2 cellular contexts compared by ENCODE assay signal in genomic region chr18:57443247-57443646, GRCh38.
A peak's percentile ranks its signal among the peaks of the same experiment; 100 is the strongest.
TF ChIP-seq lines count a peak whose summit lies in the region.

No MANE protein-coding gene starts in this region.

TF ChIP-seq in IMR-90, 13 proteins besides CTCF, POLR2A, EP300 and RAD21:
- TF ChIP-seq, protein P1, sequence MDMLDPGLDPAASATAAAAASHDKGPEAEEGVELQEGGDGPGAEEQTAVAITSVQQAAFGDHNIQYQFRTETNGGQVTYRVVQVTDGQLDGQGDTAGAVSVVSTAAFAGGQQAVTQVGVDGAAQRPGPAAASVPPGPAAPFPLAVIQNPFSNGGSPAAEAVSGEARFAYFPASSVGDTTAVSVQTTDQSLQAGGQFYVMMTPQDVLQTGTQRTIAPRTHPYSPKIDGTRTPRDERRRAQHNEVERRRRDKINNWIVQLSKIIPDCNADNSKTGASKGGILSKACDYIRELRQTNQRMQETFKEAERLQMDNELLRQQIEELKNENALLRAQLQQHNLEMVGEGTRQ (IDR thresholded peaks at IDR 0.05; ENCODE audit: low read depth, low read length) = no peak
- TF ChIP-seq MAFK (IDR thresholded peaks at IDR 0.05; ENCODE audit: low read depth, low read length) = peak; percentile 23; the same call in 1 of the 2 replicates

TF ChIP-seq in K562, 482 proteins besides CTCF, POLR2A, EP300 and RAD21 (continued from another document and continues in another):
- TF ChIP-seq, protein P2, sequence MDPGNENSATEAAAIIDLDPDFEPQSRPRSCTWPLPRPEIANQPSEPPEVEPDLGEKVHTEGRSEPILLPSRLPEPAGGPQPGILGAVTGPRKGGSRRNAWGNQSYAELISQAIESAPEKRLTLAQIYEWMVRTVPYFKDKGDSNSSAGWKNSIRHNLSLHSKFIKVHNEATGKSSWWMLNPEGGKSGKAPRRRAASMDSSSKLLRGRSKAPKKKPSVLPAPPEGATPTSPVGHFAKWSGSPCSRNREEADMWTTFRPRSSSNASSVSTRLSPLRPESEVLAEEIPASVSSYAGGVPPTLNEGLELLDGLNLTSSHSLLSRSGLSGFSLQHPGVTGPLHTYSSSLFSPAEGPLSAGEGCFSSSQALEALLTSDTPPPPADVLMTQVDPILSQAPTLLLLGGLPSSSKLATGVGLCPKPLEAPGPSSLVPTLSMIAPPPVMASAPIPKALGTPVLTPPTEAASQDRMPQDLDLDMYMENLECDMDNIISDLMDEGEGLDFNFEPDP (CRISPR knock-in tag; IDR thresholded peaks at IDR 0.05) = no peak
- TF ChIP-seq ZNF347 (CRISPR knock-in tag; IDR thresholded peaks at IDR 0.05; ENCODE audit: low read depth) (no peak), ETV1 (tag; conservative IDR thresholded peaks at IDR 0.05; ENCODE audit: low read depth) (no peak), CBFB (CRISPR knock-in tag; IDR thresholded peaks at IDR 0.05) (no peak), C11orf30 (IDR thresholded peaks at IDR 0.05; ENCODE audit: low read depth) (peak; percentile 34; the same call in 1 of the 2 replicates), HSF4 (CRISPR knock-in tag; IDR thresholded peaks at IDR 0.05; ENCODE audit: borderline replicate concordance) (no peak), JUND (IDR thresholded peaks at IDR 0.05; ENCODE audit: borderline replicate concordance, low read depth, low read length) (no peak), JUND (tag; IDR thresholded peaks at IDR 0.05; ENCODE audit: borderline replicate concordance, low read depth, low read length) (no peak), ZFX (CRISPR knock-in tag; IDR thresholded peaks at IDR 0.05) (no peak), MAFF (IDR thresholded peaks at IDR 0.05; ENCODE audit: low read length) (peak; percentile 35; the same call in 1 of the 2 replicates), ZNF449 (CRISPR knock-in tag; IDR thresholded peaks at IDR 0.05) (no peak), KLF16 (IDR thresholded peaks at IDR 0.05) (no peak), PBX2 (CRISPR knock-in tag; IDR thresholded peaks at IDR 0.05; ENCODE audit: low read depth) (no peak), PBX2 (tag; conservative IDR thresholded peaks at IDR 0.05; ENCODE audit: low read depth) (0 out of 2 replicates have a peak, but pooled peaks have one; percentile 40), ZNF431 (CRISPR knock-in tag; IDR thresholded peaks at IDR 0.05) (no peak), ETV6 (IDR thresholded peaks at IDR 0.05; ENCODE audit: borderline replicate concordance in 1 of 2, low read depth in 2 of 2, low read length in 1 of 2) (no peak), ETV6 (CRISPR knock-in tag; IDR thresholded peaks at IDR 0.05; ENCODE audit: borderline replicate concordance) (no peak), MEIS2 (IDR thresholded peaks at IDR 0.05; ENCODE audit: partially characterized antibody) (peak; percentile 74)
- TF ChIP-seq, protein P3, sequence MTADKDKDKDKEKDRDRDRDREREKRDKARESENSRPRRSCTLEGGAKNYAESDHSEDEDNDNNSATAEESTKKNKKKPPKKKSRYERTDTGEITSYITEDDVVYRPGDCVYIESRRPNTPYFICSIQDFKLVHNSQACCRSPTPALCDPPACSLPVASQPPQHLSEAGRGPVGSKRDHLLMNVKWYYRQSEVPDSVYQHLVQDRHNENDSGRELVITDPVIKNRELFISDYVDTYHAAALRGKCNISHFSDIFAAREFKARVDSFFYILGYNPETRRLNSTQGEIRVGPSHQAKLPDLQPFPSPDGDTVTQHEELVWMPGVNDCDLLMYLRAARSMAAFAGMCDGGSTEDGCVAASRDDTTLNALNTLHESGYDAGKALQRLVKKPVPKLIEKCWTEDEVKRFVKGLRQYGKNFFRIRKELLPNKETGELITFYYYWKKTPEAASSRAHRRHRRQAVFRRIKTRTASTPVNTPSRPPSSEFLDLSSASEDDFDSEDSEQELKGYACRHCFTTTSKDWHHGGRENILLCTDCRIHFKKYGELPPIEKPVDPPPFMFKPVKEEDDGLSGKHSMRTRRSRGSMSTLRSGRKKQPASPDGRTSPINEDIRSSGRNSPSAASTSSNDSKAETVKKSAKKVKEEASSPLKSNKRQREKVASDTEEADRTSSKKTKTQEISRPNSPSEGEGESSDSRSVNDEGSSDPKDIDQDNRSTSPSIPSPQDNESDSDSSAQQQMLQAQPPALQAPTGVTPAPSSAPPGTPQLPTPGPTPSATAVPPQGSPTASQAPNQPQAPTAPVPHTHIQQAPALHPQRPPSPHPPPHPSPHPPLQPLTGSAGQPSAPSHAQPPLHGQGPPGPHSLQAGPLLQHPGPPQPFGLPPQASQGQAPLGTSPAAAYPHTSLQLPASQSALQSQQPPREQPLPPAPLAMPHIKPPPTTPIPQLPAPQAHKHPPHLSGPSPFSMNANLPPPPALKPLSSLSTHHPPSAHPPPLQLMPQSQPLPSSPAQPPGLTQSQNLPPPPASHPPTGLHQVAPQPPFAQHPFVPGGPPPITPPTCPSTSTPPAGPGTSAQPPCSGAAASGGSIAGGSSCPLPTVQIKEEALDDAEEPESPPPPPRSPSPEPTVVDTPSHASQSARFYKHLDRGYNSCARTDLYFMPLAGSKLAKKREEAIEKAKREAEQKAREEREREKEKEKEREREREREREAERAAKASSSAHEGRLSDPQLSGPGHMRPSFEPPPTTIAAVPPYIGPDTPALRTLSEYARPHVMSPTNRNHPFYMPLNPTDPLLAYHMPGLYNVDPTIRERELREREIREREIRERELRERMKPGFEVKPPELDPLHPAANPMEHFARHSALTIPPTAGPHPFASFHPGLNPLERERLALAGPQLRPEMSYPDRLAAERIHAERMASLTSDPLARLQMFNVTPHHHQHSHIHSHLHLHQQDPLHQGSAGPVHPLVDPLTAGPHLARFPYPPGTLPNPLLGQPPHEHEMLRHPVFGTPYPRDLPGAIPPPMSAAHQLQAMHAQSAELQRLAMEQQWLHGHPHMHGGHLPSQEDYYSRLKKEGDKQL (CRISPR knock-in tag; IDR thresholded peaks at IDR 0.05; ENCODE audit: borderline replicate concordance) = no peak
- TF ChIP-seq, protein P4, sequence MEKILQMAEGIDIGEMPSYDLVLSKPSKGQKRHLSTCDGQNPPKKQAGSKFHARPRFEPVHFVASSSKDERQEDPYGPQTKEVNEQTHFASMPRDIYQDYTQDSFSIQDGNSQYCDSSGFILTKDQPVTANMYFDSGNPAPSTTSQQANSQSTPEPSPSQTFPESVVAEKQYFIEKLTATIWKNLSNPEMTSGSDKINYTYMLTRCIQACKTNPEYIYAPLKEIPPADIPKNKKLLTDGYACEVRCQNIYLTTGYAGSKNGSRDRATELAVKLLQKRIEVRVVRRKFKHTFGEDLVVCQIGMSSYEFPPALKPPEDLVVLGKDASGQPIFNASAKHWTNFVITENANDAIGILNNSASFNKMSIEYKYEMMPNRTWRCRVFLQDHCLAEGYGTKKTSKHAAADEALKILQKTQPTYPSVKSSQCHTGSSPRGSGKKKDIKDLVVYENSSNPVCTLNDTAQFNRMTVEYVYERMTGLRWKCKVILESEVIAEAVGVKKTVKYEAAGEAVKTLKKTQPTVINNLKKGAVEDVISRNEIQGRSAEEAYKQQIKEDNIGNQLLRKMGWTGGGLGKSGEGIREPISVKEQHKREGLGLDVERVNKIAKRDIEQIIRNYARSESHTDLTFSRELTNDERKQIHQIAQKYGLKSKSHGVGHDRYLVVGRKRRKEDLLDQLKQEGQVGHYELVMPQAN (IDR thresholded peaks at IDR 0.05; ENCODE audit: borderline replicate concordance) = no peak
- TF ChIP-seq, protein P5, sequence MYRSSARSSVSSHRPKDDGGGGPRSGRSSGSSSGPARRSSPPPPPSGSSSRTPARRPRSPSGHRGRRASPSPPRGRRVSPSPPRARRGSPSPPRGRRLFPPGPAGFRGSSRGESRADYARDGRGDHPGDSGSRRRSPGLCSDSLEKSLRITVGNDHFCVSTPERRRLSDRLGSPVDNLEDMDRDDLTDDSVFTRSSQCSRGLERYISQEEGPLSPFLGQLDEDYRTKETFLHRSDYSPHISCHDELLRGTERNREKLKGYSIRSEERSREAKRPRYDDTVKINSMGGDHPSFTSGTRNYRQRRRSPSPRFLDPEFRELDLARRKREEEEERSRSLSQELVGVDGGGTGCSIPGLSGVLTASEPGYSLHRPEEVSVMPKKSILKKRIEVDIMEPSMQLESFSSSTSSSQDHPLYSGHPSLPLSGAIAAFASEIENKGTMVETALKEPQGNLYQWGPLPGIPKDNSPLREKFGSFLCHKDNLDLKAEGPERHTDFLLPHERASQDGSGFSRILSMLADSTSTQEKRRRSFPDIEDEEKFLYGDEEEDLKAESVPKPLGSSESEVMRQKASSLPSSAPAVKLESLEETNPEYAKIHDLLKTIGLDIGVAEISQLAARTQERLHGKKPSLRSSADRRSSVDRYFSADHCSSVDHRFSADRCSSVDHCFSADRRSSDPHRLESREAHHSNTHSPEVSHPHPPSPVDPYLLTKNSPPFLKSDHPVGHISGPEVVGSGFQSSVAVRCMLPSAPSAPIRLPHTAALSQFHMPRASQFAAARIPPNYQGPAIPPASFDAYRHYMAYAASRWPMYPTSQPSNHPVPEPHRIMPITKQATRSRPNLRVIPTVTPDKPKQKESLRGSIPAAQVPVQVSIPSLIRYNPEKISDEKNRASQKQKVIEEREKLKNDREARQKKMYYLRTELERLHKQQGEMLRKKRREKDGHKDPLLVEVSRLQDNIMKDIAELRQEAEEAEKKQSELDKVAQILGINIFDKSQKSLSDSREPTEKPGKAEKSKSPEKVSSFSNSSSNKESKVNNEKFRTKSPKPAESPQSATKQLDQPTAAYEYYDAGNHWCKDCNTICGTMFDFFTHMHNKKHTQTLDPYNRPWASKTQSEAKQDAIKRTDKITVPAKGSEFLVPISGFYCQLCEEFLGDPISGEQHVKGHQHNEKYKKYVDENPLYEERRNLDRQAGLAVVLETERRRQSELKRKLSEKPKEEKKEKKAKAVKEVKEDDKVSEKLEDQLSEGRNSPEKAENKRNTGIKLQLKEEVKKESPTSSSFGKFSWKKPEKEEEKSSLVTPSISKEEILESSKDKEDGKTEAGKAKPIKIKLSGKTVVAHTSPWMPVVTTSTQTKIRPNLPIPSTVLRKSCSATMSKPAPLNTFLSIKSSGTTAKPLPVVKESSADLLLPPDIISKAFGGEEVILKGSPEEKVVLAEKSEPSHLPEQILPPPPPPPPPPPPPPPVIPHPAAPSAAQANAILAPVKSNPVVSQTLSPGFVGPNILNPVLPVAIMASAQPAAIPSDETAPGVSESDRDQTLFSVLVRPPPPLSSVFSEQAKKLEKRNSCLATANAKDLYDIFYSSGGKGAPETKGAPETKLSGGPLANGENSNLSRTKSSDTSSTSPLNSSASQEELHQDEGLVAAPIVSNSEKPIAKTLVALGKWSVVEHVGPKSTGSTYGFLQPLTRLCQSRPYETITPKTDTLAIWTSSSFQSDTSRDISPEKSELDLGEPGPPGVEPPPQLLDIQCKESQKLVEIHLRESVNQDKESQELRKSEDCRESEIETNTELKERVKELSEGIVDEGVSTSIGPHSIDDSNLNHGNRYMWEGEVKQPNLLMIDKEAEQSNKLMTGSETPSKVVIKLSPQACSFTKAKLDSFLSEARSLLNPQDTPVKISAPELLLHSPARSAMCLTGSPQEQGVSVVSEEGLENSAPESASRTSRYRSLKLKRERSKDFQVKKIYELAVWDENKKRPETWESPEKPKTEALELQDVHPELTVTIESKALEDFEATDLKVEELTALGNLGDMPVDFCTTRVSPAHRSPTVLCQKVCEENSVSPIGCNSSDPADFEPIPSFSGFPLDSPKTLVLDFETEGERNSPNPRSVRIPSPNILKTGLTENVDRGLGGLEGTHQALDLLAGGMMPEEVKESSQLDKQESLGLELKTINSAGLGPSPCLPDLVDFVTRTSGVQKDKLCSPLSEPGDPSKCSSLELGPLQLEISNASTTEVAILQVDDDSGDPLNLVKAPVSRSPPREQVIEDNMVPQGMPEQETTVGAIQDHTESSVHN (IDR thresholded peaks at IDR 0.05; ENCODE audit: borderline replicate concordance in 1 of 2, low read depth in 1 of 2) = no peak
- TF ChIP-seq, protein P6, sequence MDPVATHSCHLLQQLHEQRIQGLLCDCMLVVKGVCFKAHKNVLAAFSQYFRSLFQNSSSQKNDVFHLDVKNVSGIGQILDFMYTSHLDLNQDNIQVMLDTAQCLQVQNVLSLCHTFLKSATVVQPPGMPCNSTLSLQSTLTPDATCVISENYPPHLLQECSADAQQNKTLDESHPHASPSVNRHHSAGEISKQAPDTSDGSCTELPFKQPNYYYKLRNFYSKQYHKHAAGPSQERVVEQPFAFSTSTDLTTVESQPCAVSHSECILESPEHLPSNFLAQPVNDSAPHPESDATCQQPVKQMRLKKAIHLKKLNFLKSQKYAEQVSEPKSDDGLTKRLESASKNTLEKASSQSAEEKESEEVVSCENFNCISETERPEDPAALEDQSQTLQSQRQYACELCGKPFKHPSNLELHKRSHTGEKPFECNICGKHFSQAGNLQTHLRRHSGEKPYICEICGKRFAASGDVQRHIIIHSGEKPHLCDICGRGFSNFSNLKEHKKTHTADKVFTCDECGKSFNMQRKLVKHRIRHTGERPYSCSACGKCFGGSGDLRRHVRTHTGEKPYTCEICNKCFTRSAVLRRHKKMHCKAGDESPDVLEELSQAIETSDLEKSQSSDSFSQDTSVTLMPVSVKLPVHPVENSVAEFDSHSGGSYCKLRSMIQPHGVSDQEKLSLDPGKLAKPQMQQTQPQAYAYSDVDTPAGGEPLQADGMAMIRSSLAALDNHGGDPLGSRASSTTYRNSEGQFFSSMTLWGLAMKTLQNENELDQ (CRISPR knock-in tag; IDR thresholded peaks at IDR 0.05; ENCODE audit: borderline replicate concordance) = no peak
